Comparison of ENCODE assay signal across 16 cellular contexts in the genomic region with DNA sequence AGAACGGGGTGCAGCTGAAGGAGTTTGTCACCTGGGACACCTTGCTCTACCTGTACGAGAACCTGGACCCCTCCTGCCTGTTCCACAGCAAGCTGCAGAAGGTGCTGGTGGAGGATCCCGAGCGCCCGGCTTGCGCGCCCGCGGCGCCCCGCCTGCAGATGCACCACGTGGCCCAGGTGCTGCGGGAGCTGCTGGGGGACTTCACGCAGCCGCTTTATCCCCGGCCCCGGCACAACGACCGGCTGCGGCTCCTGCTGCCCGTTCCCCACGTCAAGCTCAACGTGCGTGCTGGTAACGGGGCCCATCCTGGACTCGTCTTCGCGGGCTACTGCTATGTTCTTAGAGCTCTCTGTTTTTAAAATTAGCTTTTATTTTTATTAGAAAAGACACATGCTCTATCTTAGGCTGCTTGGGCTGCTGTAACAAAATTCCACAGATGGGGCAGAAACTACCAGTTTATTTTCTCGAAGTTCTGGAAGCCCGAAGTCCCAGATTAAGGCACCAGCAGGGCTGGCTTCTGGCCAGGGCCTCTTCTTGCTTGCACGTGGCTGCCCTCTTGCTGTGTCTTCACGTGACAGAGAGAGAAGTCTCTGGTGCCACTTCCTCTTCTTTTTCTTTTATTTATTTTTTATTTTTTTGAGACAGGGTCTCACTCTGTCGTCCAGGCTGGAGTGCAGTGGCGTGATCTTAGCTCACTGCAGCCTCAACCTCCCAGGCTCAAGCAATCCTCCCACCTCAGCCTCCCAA. TPM values are rescaled to one million over a fixed set of nuclear protein-coding genes. Genes with fewer than 3 reads are reported as not detected.
DNase-seq lines count a peak whose midpoint lies in the region; ATAC-seq and TF ChIP-seq lines count a peak whose summit lies in the region.
"Had no signal": no experiment of that assay in that cellular context is flagged by ENCODE, and none has a peak within 500 bp of the region (broad histone marks: within the 10 kb centered on the region; RNA-seq: fewer than 3 reads in every experiment).

No MANE protein-coding gene starts in this region.

- no peak overlapping the region for H3K4me3 ChIP-seq in tibial artery

- DNase-seq in NCI-H524 (lab: John Stamatoyannopoulos, UW) (peak; percentile 34 to 66), NCI-H524 treated with DMSO at 0.1 percent for 48 hours (lab: John Stamatoyannopoulos, UW) (no peak), RPMI8226 (peak; percentile 77), left colon (peak; percentile 48 to 64), tibial artery (peak; percentile 82 to 84), NCI-H226 (no peak)
- DNase-seq: 8988T; activated CD4-positive, alpha-beta memory T cell treated with anti-CD3 and anti-CD28 coated beads for 36 hours; activated naive CD4-positive, alpha-beta T cell treated with anti-CD3 and anti-CD28 coated beads for 36 hours; Caco-2; NCI-H1694; stimulated activated CD4-positive, alpha-beta T cell treated with anti-CD3 and anti-CD28 coated beads, Interleukin-4, amount 100 ng/mL, for 4 hours; T-helper 1 cell had no signal

- intact Hi-C loops in left colon (cut with DNase I, micrococcal nuclease) = no loop called here
- intact Hi-C loops in tibial artery (cut with DNase I; ENCODE audit: low total_unique reads) = no loop called here

- H3K36me3 ChIP-seq in tibial artery = no peaks in the 10 kb centered on the region

- H3K27me3 ChIP-seq in tibial artery = peaks cover 0 to 22% of the 10 kb centered on the region in 2 donors

- no peak for TF ChIP-seq CTCF in tibial artery (IDR thresholded peaks at IDR 0.05)

- no peak for ATAC-seq in left colon
- ATAC-seq in GM21529 (IDR thresholded peaks at IDR 0.05; ENCODE audit: unreplicated experiment) = no peak
- no peak for ATAC-seq in HG03460 (IDR thresholded peaks at IDR 0.05; ENCODE audit: unreplicated experiment)

- H3K9me3 ChIP-seq in tibial artery = peaks cover 0 to 23% (median 22%) of the 10 kb centered on the region in 3 donors
- H3K9me3 ChIP-seq: Caco-2 had no signal

- H3K4me1 ChIP-seq in tibial artery = no peaks in the 10 kb centered on the region
- H3K4me1 ChIP-seq: Caco-2 had no signal

- H3K27ac ChIP-seq in tibial artery = no peak overlapping the region

RNA-seq across cellular contexts. Expression of gene TRPM2, which starts 38.1 kb away (rescaled TPM):
- 1 to 10 TPM; 3.3 to 5.4 TPM for total RNA-seq in left colon
- total RNA-seq: pulmonary artery endothelial cell had no signal

RNA-seq across cellular contexts. Expression of gene CFAP410, which starts 52.3 kb away (rescaled TPM):
- total RNA-seq in left colon = 10 to 100 TPM; 21.4 to 24.7 TPM

Comparison
In these comparisons a context has a peak if more than half of its experiments do, and no peak if none do; other contexts are left out.
1. DNase-seq: peak in NCI-H524 (2 of 2), RPMI8226 (single experiment), left colon (2 of 2) and tibial artery (2 of 2); none in NCI-H524 treated with DMSO at 0.1 percent for 48 hours (single experiment) and NCI-H226 (single experiment).